ENCODE assay signal across 29 cellular contexts in the genomic region with DNA sequence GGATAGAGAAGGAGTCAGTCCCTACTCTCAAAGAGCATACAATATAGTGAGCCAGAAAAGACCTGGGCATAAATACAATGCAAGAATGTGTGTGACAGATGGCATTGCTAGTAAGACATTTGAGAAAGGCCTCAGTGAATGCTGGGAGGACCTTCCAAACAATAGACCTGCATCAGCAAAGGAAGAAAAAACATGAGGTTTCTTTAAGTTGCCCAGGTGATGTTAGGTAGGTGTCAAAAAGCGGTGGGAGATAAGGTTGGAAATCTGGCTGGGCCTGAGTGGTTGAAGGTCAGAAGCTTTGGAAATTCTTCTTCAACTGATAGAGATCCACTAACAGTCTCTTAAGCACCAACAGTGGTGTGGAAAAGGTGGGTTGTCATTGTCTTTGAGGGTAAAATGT.
"Had no signal": no experiment of that assay in that cellular context is flagged by ENCODE, and none has a peak within 500 bp of the region (broad histone marks: within the 10 kb centered on the region; RNA-seq: fewer than 3 reads in every experiment).

No MANE protein-coding gene starts in this region.

- H3K27ac ChIP-seq: neutrophil, pancreas, psoas muscle, right lobe of liver, sigmoid colon, stomach, thoracic aorta, thyroid gland, tibial nerve, upper lobe of left lung, vagina had no signal

- H3K27me3 Mint-ChIP-seq: naive thymus-derived CD8-positive, alpha-beta T cell; natural killer cell treated with Interleukin-12 subunit alpha and Interleukin-12 subunit beta and Interleukin-15 and Interleukin-18, amount 100 ng/mL, for 72 hours; progenitor cell of endocrine pancreas; stimulated activated naive B cell treated with anti-CD40 and anti-IgM and Interleukin-4, amounts not matched to agents 10 μg/mL and 1 μg/mL and 100 μg/mL, for 72 hours; stimulated activated naive CD8-positive, alpha-beta T cell treated with anti-CD3 and anti-CD28 coated beads, Interleukin-15, Interleukin-2, amounts not matched to agents 100 ng/mL and 50 ng/mL, for 24 hours had no signal

- H3K36me3 Mint-ChIP-seq: natural killer cell treated with Interleukin-12 subunit alpha and Interleukin-12 subunit beta and Interleukin-15 and Interleukin-18, amount 100 ng/mL, for 72 hours; stimulated activated effector memory CD8-positive, alpha-beta T cell treated with anti-CD3 and anti-CD28 coated beads, Interleukin-12 subunit alpha, Interleukin-12 subunit beta, amount 100 ng/mL, for 72 hours had no signal

- H3K9me3 Mint-ChIP-seq: naive thymus-derived CD8-positive, alpha-beta T cell; nephron progenitor cell; stimulated activated effector memory CD8-positive, alpha-beta T cell treated with anti-CD3 and anti-CD28 coated beads, Interleukin-12 subunit alpha, Interleukin-12 subunit beta, amount 100 ng/mL, for 72 hours; stimulated activated naive B cell treated with anti-CD40 and anti-IgM and Interleukin-4, amounts not matched to agents 10 μg/mL and 1 μg/mL and 100 μg/mL, for 72 hours; stimulated activated naive CD8-positive, alpha-beta T cell treated with anti-CD3 and anti-CD28 coated beads, Interleukin-15, Interleukin-2, amounts not matched to agents 100 ng/mL and 50 ng/mL, for 24 hours had no signal

- H3K27ac Mint-ChIP-seq: natural killer cell treated with Interleukin-12 subunit alpha and Interleukin-12 subunit beta and Interleukin-15 and Interleukin-18, amount 100 ng/mL, for 72 hours; nephron progenitor cell; progenitor cell of endocrine pancreas; stimulated activated effector memory CD8-positive, alpha-beta T cell treated with anti-CD3 and anti-CD28 coated beads, Interleukin-12 subunit alpha, Interleukin-12 subunit beta, amount 100 ng/mL, for 72 hours; stimulated activated naive B cell treated with anti-CD40 and anti-IgM and Interleukin-4, amounts not matched to agents 10 μg/mL and 1 μg/mL and 100 μg/mL, for 72 hours; stimulated activated naive CD8-positive, alpha-beta T cell treated with anti-CD3 and anti-CD28 coated beads, Interleukin-15, Interleukin-2, amounts not matched to agents 100 ng/mL and 50 ng/mL, for 24 hours had no signal

- DNase-seq: naive thymus-derived CD8-positive, alpha-beta T cell; nephron progenitor cell; nucleus accumbens; pancreas; posterior cingulate gyrus; psoas muscle; right cardiac atrium; right lobe of liver; sigmoid colon; small intestine; stimulated activated CD4-positive, alpha-beta T cell treated with anti-CD3 and anti-CD28 coated beads, Interleukin-15, amount 100 ng/mL, for 24 hours; stimulated activated CD4-positive, alpha-beta T cell treated with anti-CD3 and anti-CD28 coated beads, Interleukin-2, amount 100 ng/mL, for 24 hours; stimulated activated CD4-positive, alpha-beta T cell treated with anti-CD3 and anti-CD28 coated beads, Interleukin-2, amount 100 ng/mL, for 48 hours; stimulated activated CD4-positive, alpha-beta T cell treated with anti-CD3 and anti-CD28 coated beads, Interleukin-4, amount 100 ng/mL, for 24 hours; stimulated activated naive B cell treated with anti-CD40 and anti-IgM and Interleukin-4, amounts not matched to agents 10 μg/mL and 1 μg/mL and 100 μg/mL, for 72 hours; stimulated activated naive CD4-positive, alpha-beta T cell treated with Interleukin-2 at 50 U/mL for 16 hours; stomach; thyroid gland; trophoblast cell; upper lobe of left lung had no signal

- H3K27me3 ChIP-seq: neutrophil, pancreas, right lobe of liver, sigmoid colon, stomach, thyroid gland, tibial nerve, upper lobe of left lung, vagina had no signal

- H3K4me3 Mint-ChIP-seq: naive thymus-derived CD8-positive, alpha-beta T cell; natural killer cell treated with Interleukin-12 subunit alpha and Interleukin-12 subunit beta and Interleukin-15 and Interleukin-18, amount 100 ng/mL, for 72 hours; nephron progenitor cell; neural crest cell; stimulated activated effector memory CD8-positive, alpha-beta T cell treated with anti-CD3 and anti-CD28 coated beads, Interleukin-12 subunit alpha, Interleukin-12 subunit beta, amount 100 ng/mL, for 72 hours; stimulated activated naive B cell treated with anti-CD40 and anti-IgM and Interleukin-4, amounts not matched to agents 10 μg/mL and 1 μg/mL and 100 μg/mL, for 72 hours; stimulated activated naive CD8-positive, alpha-beta T cell treated with anti-CD3 and anti-CD28 coated beads, Interleukin-15, Interleukin-2, amounts not matched to agents 100 ng/mL and 50 ng/mL, for 24 hours had no signal

- H3K36me3 ChIP-seq: neutrophil, pancreas, right lobe of liver, sigmoid colon, stomach, thoracic aorta, thyroid gland, tibial nerve, upper lobe of left lung, vagina had no signal

- H3K4me1 Mint-ChIP-seq: naive thymus-derived CD8-positive, alpha-beta T cell; nephron progenitor cell; stimulated activated effector memory CD8-positive, alpha-beta T cell treated with anti-CD3 and anti-CD28 coated beads, Interleukin-12 subunit alpha, Interleukin-12 subunit beta, amount 100 ng/mL, for 72 hours; stimulated activated naive B cell treated with anti-CD40 and anti-IgM and Interleukin-4, amounts not matched to agents 10 μg/mL and 1 μg/mL and 100 μg/mL, for 72 hours had no signal

- H3K4me3 ChIP-seq: pancreas, psoas muscle, right lobe of liver, sigmoid colon, stomach, thoracic aorta, thyroid gland, tibial nerve, upper lobe of left lung, vagina had no signal

- H3K9me3 ChIP-seq: neutrophil, pancreas, psoas muscle, right lobe of liver, sigmoid colon, stomach, thoracic aorta, thyroid gland, tibial nerve, upper lobe of left lung, vagina had no signal

- H3K4me1 ChIP-seq: pancreas had no signal
